Comparison of ENCODE assay signal across 1 cellular context in genomic region chr20:60126975-60127374, GRCh38.
TF ChIP-seq lines count a peak whose summit lies in the region.

No MANE protein-coding gene starts in this region.

TF ChIP-seq in HepG2, 621 proteins besides CTCF, POLR2A, EP300 and RAD21 (continued from another document and continues in another):
- TF ChIP-seq CC2D1A (CRISPR knock-in tag; IDR thresholded peaks at IDR 0.05) (no peak), ZNF326 (CRISPR knock-in tag; IDR thresholded peaks at IDR 0.05; ENCODE audit: borderline replicate concordance) (no peak), DPF2 (CRISPR knock-in tag; IDR thresholded peaks at IDR 0.05; ENCODE audit: borderline replicate concordance, low read depth) (no peak), JUNB (CRISPR knock-in tag; IDR thresholded peaks at IDR 0.05; ENCODE audit: borderline replicate concordance) (no peak), SIX1 (CRISPR knock-in tag; IDR thresholded peaks at IDR 0.05; ENCODE audit: borderline replicate concordance) (no peak), ATM (IDR thresholded peaks at IDR 0.05; ENCODE audit: borderline replicate concordance) (no peak), NFKB2 (CRISPR knock-in tag; IDR thresholded peaks at IDR 0.05; ENCODE audit: borderline replicate concordance) (no peak), ZNF713 (CRISPR knock-in tag; IDR thresholded peaks at IDR 0.05) (no peak), CENPX (CRISPR knock-in tag; IDR thresholded peaks at IDR 0.05) (no peak), MTF1 (CRISPR knock-in tag; IDR thresholded peaks at IDR 0.05) (no peak), ZNF879 (CRISPR knock-in tag; IDR thresholded peaks at IDR 0.05) (no peak), PRPF4 (IDR thresholded peaks at IDR 0.05; ENCODE audit: low read depth, low read length, poor library complexity, severe bottlenecking) (no peak), ZSCAN29 (CRISPR knock-in tag; conservative IDR thresholded peaks at IDR 0.05) (no peak), SALL1 (CRISPR knock-in tag; IDR thresholded peaks at IDR 0.05) (peak; percentile 46), MAX (IDR thresholded peaks at IDR 0.05) (peak; percentile 42; the same call in 1 of the 2 replicates), HDAC2 (CRISPR knock-in tag; IDR thresholded peaks at IDR 0.05) (no peak), ZFP37 (CRISPR knock-in tag; IDR thresholded peaks at IDR 0.05; ENCODE audit: borderline replicate concordance) (no peak), MBNL3 (CRISPR knock-in tag; conservative IDR thresholded peaks at IDR 0.05) (no peak), KLF16 (CRISPR knock-in tag; IDR thresholded peaks at IDR 0.05) (no peak), MTA1 (CRISPR knock-in tag; IDR thresholded peaks at IDR 0.05; ENCODE audit: borderline replicate concordance) (0 out of 2 replicates have a peak, but pooled peaks have one; percentile 31), PCBP2 (optimal IDR thresholded peaks at IDR 0.05; ENCODE audit: low read depth, low read length, poor library complexity, severe bottlenecking) (no peak), ZMYM4 (CRISPR knock-in tag; IDR thresholded peaks at IDR 0.05) (no peak), NCOR1 (IDR thresholded peaks at IDR 0.05; ENCODE audit: borderline replicate concordance, low read length) (peak; percentile 73; the same call in 1 of the 2 replicates), LCORL (IDR thresholded peaks at IDR 0.05) (no peak), LCORL (CRISPR knock-in tag; IDR thresholded peaks at IDR 0.05) (no peak), ZNF260 (CRISPR knock-in tag; IDR thresholded peaks at IDR 0.05; ENCODE audit: borderline replicate concordance, low read depth) (no peak), ZNF441 (CRISPR knock-in tag; IDR thresholded peaks at IDR 0.05; ENCODE audit: borderline replicate concordance) (0 out of 2 replicates have a peak, but pooled peaks have one; percentile 41), FUBP1 (CRISPR knock-in tag; IDR thresholded peaks at IDR 0.05; ENCODE audit: borderline replicate concordance) (no peak), FOXA3 (CRISPR knock-in tag; IDR thresholded peaks at IDR 0.05) (no peak), ZNF644 (CRISPR knock-in tag; IDR thresholded peaks at IDR 0.05; ENCODE audit: low read depth) (0 out of 2 replicates have a peak, but pooled peaks have one; percentile 22), ZNF263 (CRISPR knock-in tag; IDR thresholded peaks at IDR 0.05) (no peak), POLR2G (IDR thresholded peaks at IDR 0.05; ENCODE audit: low read depth, low read length) (no peak), ZNF138 (CRISPR knock-in tag; IDR thresholded peaks at IDR 0.05; ENCODE audit: low read depth) (no peak), ARID5B (CRISPR knock-in tag; IDR thresholded peaks at IDR 0.05) (no peak), HNF4A (CRISPR knock-in tag; IDR thresholded peaks at IDR 0.05) (peak; percentile 83), SAFB2 (CRISPR knock-in tag; IDR thresholded peaks at IDR 0.05; ENCODE audit: borderline replicate concordance, low read depth) (no peak), CEBPB (IDR thresholded peaks at IDR 0.05; ENCODE audit: borderline replicate concordance, low read depth, low read length) (peak; percentile 13; the same call in 1 of the 2 replicates), PAXIP1 (CRISPR knock-in tag; conservative IDR thresholded peaks at IDR 0.05) (peak; percentile 44; the same call in 1 of the 2 replicates), ZNF335 (CRISPR knock-in tag; IDR thresholded peaks at IDR 0.05) (no peak), ZKSCAN1 (IDR thresholded peaks at IDR 0.05; ENCODE audit: low read length) (no peak)
- TF ChIP-seq, protein P1, sequence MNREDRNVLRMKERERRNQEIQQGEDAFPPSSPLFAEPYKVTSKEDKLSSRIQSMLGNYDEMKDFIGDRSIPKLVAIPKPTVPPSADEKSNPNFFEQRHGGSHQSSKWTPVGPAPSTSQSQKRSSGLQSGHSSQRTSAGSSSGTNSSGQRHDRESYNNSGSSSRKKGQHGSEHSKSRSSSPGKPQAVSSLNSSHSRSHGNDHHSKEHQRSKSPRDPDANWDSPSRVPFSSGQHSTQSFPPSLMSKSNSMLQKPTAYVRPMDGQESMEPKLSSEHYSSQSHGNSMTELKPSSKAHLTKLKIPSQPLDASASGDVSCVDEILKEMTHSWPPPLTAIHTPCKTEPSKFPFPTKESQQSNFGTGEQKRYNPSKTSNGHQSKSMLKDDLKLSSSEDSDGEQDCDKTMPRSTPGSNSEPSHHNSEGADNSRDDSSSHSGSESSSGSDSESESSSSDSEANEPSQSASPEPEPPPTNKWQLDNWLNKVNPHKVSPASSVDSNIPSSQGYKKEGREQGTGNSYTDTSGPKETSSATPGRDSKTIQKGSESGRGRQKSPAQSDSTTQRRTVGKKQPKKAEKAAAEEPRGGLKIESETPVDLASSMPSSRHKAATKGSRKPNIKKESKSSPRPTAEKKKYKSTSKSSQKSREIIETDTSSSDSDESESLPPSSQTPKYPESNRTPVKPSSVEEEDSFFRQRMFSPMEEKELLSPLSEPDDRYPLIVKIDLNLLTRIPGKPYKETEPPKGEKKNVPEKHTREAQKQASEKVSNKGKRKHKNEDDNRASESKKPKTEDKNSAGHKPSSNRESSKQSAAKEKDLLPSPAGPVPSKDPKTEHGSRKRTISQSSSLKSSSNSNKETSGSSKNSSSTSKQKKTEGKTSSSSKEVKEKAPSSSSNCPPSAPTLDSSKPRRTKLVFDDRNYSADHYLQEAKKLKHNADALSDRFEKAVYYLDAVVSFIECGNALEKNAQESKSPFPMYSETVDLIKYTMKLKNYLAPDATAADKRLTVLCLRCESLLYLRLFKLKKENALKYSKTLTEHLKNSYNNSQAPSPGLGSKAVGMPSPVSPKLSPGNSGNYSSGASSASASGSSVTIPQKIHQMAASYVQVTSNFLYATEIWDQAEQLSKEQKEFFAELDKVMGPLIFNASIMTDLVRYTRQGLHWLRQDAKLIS (CRISPR knock-in tag; IDR thresholded peaks at IDR 0.05): no peak
- TF ChIP-seq, protein P2, sequence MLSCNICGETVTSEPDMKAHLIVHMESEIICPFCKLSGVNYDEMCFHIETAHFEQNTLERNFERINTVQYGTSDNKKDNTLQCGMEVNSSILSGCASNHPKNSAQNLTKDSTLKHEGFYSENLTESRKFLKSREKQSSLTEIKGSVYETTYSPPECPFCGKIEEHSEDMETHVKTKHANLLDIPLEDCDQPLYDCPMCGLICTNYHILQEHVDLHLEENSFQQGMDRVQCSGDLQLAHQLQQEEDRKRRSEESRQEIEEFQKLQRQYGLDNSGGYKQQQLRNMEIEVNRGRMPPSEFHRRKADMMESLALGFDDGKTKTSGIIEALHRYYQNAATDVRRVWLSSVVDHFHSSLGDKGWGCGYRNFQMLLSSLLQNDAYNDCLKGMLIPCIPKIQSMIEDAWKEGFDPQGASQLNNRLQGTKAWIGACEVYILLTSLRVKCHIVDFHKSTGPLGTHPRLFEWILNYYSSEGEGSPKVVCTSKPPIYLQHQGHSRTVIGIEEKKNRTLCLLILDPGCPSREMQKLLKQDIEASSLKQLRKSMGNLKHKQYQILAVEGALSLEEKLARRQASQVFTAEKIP (CRISPR knock-in tag; IDR thresholded peaks at IDR 0.05; ENCODE audit: borderline replicate concordance): no peak
- TF ChIP-seq, protein P3, sequence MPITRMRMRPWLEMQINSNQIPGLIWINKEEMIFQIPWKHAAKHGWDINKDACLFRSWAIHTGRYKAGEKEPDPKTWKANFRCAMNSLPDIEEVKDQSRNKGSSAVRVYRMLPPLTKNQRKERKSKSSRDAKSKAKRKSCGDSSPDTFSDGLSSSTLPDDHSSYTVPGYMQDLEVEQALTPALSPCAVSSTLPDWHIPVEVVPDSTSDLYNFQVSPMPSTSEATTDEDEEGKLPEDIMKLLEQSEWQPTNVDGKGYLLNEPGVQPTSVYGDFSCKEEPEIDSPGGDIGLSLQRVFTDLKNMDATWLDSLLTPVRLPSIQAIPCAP (CRISPR knock-in tag; IDR thresholded peaks at IDR 0.05; ENCODE audit: low read depth): no peak
- TF ChIP-seq, protein P4, sequence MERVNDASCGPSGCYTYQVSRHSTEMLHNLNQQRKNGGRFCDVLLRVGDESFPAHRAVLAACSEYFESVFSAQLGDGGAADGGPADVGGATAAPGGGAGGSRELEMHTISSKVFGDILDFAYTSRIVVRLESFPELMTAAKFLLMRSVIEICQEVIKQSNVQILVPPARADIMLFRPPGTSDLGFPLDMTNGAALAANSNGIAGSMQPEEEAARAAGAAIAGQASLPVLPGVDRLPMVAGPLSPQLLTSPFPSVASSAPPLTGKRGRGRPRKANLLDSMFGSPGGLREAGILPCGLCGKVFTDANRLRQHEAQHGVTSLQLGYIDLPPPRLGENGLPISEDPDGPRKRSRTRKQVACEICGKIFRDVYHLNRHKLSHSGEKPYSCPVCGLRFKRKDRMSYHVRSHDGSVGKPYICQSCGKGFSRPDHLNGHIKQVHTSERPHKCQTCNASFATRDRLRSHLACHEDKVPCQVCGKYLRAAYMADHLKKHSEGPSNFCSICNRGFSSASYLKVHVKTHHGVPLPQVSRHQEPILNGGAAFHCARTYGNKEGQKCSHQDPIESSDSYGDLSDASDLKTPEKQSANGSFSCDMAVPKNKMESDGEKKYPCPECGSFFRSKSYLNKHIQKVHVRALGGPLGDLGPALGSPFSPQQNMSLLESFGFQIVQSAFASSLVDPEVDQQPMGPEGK (CRISPR knock-in tag; IDR thresholded peaks at IDR 0.05): no peak
- TF ChIP-seq, protein P5, sequence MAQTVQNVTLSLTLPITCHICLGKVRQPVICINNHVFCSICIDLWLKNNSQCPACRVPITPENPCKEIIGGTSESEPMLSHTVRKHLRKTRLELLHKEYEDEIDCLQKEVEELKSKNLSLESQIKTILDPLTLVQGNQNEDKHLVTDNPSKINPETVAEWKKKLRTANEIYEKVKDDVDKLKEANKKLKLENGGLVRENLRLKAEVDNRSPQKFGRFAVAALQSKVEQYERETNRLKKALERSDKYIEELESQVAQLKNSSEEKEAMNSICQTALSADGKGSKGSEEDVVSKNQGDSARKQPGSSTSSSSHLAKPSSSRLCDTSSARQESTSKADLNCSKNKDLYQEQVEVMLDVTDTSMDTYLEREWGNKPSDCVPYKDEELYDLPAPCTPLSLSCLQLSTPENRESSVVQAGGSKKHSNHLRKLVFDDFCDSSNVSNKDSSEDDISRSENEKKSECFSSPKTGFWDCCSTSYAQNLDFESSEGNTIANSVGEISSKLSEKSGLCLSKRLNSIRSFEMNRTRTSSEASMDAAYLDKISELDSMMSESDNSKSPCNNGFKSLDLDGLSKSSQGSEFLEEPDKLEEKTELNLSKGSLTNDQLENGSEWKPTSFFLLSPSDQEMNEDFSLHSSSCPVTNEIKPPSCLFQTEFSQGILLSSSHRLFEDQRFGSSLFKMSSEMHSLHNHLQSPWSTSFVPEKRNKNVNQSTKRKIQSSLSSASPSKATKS (CRISPR knock-in tag; IDR thresholded peaks at IDR 0.05): no peak
